11 cellular contexts compared by ENCODE assay signal in genomic region chrX:427812-428725, GRCh38.
A peak's percentile ranks its signal among the peaks of the same experiment; 100 is the strongest.
DNase-seq lines count a peak whose midpoint lies in the region; ATAC-seq and TF ChIP-seq lines count a peak whose summit lies in the region.
"Had no signal": no experiment of that assay in that cellular context is flagged by ENCODE, and none has a peak within 500 bp of the region (broad histone marks: within the 10 kb centered on the region; RNA-seq: fewer than 3 reads in every experiment).

No MANE protein-coding gene starts in this region.

- no peak overlapping the region for H3K4me3 ChIP-seq in fibroblast of mammary gland (ENCODE audit: control insufficient read depth, low read depth, low read length)
- H3K4me3 ChIP-seq: SJSA1 had no signal

- ATAC-seq in GM21619 (IDR thresholded peaks at IDR 0.05; ENCODE audit: unreplicated experiment) (no peak), GM18520 (IDR thresholded peaks at IDR 0.05; ENCODE audit: unreplicated experiment) (no peak)
- ATAC-seq: sciatic nerve had no signal

- DNase-seq in NCI-H2227 (lab: John Stamatoyannopoulos, UW; ENCODE audit: unreplicated experiment), result peak; percentile 41
- no peak for DNase-seq in NCI-H2227 treated with DMSO at 0.1 percent for 48 hours (lab: John Stamatoyannopoulos, UW)
- DNase-seq in RPMI8226, result peak; percentile 58
- no peak for DNase-seq in fibroblast of mammary gland (ENCODE audit: low read depth)
- DNase-seq in stimulated activated CD4-positive, alpha-beta T cell treated with anti-CD3 and anti-CD28 coated beads, Interleukin-15, amount 100 ng/mL, for 24 hours, result peak; percentile 43
- DNase-seq in NCI-H226, result no peak
- DNase-seq: CD4-positive, CD25-positive, alpha-beta regulatory T cell had no signal

- peak; percentile 2 for TF ChIP-seq CTCF in fibroblast of mammary gland (conservative IDR thresholded peaks at IDR 0.05; ENCODE audit: control insufficient read depth, insufficient read depth, low read depth, low read length)

Comparison
In these comparisons a context has a peak if more than half of its experiments do, and no peak if none do; other contexts are left out.
1. DNase-seq: peak in NCI-H2227 (single experiment), RPMI8226 (single experiment) and stimulated activated CD4-positive, alpha-beta T cell treated with anti-CD3 and anti-CD28 coated beads, Interleukin-15, amount 100 ng/mL, for 24 hours (single experiment); none in NCI-H2227 treated with DMSO at 0.1 percent for 48 hours (single experiment), fibroblast of mammary gland (single experiment) and NCI-H226 (single experiment).